ENCODE assay signal across 8 cellular contexts in the genomic region with DNA sequence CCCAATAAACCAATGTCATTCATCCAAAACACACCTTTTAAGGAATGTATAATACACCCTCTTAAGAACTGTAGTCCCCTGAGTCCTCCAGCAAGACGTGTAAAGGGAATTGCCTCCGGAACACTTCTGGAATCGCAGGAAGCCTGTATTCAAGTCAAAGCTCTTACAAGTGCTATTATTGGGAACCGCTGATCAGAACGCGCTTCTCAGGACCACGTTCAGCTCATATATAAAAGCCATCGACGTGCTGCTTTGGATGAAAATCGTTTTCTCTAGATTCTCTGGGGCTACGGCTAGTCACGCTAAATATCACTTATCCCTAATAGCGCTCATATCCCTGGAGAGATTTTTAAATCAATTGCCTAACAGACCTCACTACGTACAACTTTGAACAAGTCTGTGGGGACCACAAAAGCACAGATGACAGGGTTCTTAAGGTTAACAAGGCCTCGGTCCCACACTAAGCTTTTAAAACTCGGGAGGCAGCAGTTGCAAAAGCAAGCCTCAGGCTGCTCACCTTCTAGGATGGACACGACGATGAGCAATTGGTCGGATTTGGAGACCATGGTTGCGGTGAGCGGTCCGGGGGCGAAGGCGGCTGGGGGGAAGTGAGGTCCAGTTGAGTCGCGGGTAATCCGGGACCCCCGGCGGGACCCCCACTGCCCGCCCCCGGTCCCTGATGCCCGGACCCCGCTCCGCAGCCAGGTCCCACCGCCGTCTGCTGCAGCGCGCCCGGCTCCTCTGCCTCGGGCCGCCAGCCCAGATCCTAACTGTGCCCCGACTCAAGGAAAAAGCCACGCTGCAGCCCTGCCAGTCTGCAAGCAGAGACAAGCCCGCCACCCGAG. TPM values are rescaled to one million over a fixed set of nuclear protein-coding genes. Genes with fewer than 3 reads are reported as not detected.
DNase-seq lines count a peak whose midpoint lies in the region; ATAC-seq and TF ChIP-seq lines count a peak whose summit lies in the region.

No MANE protein-coding gene starts in this region.

- DNase-seq in NCI-H510A treated with DMSO at 0.1 percent for 48 hours (lab: John Stamatoyannopoulos, UW) (peak; percentile 51), NCI-H510A (lab: John Stamatoyannopoulos, UW) (no peak), WTC11 (ENCODE audit: low spot score) (no peak), foreskin keratinocyte (peak in 1 of 2 donors; percentile 47), posterior vena cava (ENCODE audit: low spot score) (no peak)

- H3K4me3 Mint-ChIP-seq in WTC11 = no peak overlapping the region

- peak overlapping the region; percentile 79 for H3K9ac ChIP-seq in HUES6 (ENCODE audit: low read length)

- TF ChIP-seq CTCF in WTC11 (IDR thresholded peaks at IDR 0.05) = no peak
- no peak for TF ChIP-seq CTCF in foreskin keratinocyte (conservative IDR thresholded peaks at IDR 0.05)
- no peak for TF ChIP-seq CTCF in neutrophil (IDR thresholded peaks at IDR 0.05)

- H3K4me1 ChIP-seq in HUES6 (ENCODE audit: control insufficient read depth, insufficient read depth, low read length) (peaks cover 10% of the 10 kb centered on the region), foreskin keratinocyte (peaks cover 5% of the 10 kb centered on the region), neutrophil (ENCODE audit: control insufficient read depth in 1 of 2, insufficient read depth in 1 of 2, low read depth in 1 of 2, low read length in 1 of 2) (peaks cover 42 to 47% of the 10 kb centered on the region in 2 experiments)

- no peak overlapping the region for H3K27ac Mint-ChIP-seq in WTC11

- H3K9me3 Mint-ChIP-seq in WTC11 = no peaks in the 10 kb centered on the region

- intact Hi-C loops in posterior vena cava (cut with DNase I) = no loop called here

- H3K36me3 ChIP-seq in HUES6 (ENCODE audit: control insufficient read depth, insufficient read depth, low read length) (peaks cover 6% of the 10 kb centered on the region), neutrophil (peaks cover 6% of the 10 kb centered on the region)

- POLR2A ChIA-PET in WTC11 (lab: Charles Lee) = interaction anchor here (0.5 to 1.6 kb wide), 14 partner anchors 8 to 387 kb away, joined by 3 to 12 read pairs (median 4); partner anchors contain the start of gene CSNK1G3

- ATAC-seq in GM21528 (IDR thresholded peaks at IDR 0.05; ENCODE audit: low FRiP score, unreplicated experiment) = peak; percentile 32
- ATAC-seq in WTC11 = peak; percentile 2
- ATAC-seq in foreskin keratinocyte = peak; percentile 15

- H3K27ac ChIP-seq in HUES6 (ENCODE audit: low read depth, low read length) (peak overlapping the region; percentile 36; the same call in 1 of the 2 replicates), foreskin keratinocyte (peak overlapping the region; percentile 29), neutrophil (peak overlapping the region; percentile 86)

- H3K27me3 Mint-ChIP-seq in WTC11 (ENCODE audit: low read depth) = no peaks in the 10 kb centered on the region

- H3K27me3 ChIP-seq in HUES6 (ENCODE audit: control insufficient read depth, insufficient read depth, low read length) = no peaks in the 10 kb centered on the region
- no peaks in the 10 kb centered on the region for H3K27me3 ChIP-seq in foreskin keratinocyte
- no peaks in the 10 kb centered on the region for H3K27me3 ChIP-seq in neutrophil

- H3K4me3 ChIP-seq in HUES6 (ENCODE audit: low read depth, low read length) (peak overlapping the region; percentile 83), neutrophil (ENCODE audit: low read depth in 1 of 2, low read length in 1 of 2) (peak overlapping the region; percentile 83 to 98)

- H3K9me3 ChIP-seq in HUES6 (ENCODE audit: control insufficient read depth, insufficient read depth, low read depth, low read length) = no peaks in the 10 kb centered on the region
- no peaks in the 10 kb centered on the region for H3K9me3 ChIP-seq in neutrophil

- H3K36me3 Mint-ChIP-seq in WTC11 = peaks cover 5% of the 10 kb centered on the region

- CTCF ChIA-PET in WTC11 (lab: Charles Lee) = interaction anchor here (0.6 to 2.6 kb wide), 29 partner anchors 8 to 906 kb away, joined by 3 to 28 read pairs (median 5); partner anchors contain the start of gene CSNK1G3

- H3K4me1 Mint-ChIP-seq in WTC11 = peaks cover 10% of the 10 kb centered on the region

TF ChIP-seq in WTC11, 78 proteins besides CTCF, POLR2A, EP300 and RAD21:
- peak; percentile 53; the same call in 1 of the 2 replicates for TF ChIP-seq FOXP1 (CRISPR knock-in tag; IDR thresholded peaks at IDR 0.05; ENCODE audit: borderline replicate concordance)
- TF ChIP-seq, protein P1, sequence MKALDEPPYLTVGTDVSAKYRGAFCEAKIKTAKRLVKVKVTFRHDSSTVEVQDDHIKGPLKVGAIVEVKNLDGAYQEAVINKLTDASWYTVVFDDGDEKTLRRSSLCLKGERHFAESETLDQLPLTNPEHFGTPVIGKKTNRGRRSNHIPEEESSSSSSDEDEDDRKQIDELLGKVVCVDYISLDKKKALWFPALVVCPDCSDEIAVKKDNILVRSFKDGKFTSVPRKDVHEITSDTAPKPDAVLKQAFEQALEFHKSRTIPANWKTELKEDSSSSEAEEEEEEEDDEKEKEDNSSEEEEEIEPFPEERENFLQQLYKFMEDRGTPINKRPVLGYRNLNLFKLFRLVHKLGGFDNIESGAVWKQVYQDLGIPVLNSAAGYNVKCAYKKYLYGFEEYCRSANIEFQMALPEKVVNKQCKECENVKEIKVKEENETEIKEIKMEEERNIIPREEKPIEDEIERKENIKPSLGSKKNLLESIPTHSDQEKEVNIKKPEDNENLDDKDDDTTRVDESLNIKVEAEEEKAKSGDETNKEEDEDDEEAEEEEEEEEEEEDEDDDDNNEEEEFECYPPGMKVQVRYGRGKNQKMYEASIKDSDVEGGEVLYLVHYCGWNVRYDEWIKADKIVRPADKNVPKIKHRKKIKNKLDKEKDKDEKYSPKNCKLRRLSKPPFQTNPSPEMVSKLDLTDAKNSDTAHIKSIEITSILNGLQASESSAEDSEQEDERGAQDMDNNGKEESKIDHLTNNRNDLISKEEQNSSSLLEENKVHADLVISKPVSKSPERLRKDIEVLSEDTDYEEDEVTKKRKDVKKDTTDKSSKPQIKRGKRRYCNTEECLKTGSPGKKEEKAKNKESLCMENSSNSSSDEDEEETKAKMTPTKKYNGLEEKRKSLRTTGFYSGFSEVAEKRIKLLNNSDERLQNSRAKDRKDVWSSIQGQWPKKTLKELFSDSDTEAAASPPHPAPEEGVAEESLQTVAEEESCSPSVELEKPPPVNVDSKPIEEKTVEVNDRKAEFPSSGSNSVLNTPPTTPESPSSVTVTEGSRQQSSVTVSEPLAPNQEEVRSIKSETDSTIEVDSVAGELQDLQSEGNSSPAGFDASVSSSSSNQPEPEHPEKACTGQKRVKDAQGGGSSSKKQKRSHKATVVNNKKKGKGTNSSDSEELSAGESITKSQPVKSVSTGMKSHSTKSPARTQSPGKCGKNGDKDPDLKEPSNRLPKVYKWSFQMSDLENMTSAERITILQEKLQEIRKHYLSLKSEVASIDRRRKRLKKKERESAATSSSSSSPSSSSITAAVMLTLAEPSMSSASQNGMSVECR (CRISPR knock-in tag; IDR thresholded peaks at IDR 0.05; ENCODE audit: borderline replicate concordance) = peak; percentile 51; the same call in 1 of the 2 replicates
- TF ChIP-seq ZNF671 (CRISPR knock-in tag; IDR thresholded peaks at IDR 0.05) = 0 out of 2 replicates have a peak, but pooled peaks have one; percentile 16
- TF ChIP-seq ETV6 (CRISPR knock-in tag; IDR thresholded peaks at IDR 0.05) = no peak
- 0 out of 2 replicates have a peak, but pooled peaks have one; percentile 35 for TF ChIP-seq RELA (CRISPR knock-in tag; IDR thresholded peaks at IDR 0.05; ENCODE audit: borderline replicate concordance)
- TF ChIP-seq KAT7 (CRISPR knock-in tag; IDR thresholded peaks at IDR 0.05; ENCODE audit: borderline replicate concordance) = 0 out of 2 replicates have a peak, but pooled peaks have one; percentile 31
- 0 out of 2 replicates have a peak, but pooled peaks have one; percentile 42 for TF ChIP-seq ESRRA (CRISPR knock-in tag; IDR thresholded peaks at IDR 0.05; ENCODE audit: borderline replicate concordance)
- no peak for TF ChIP-seq CREB1 (CRISPR knock-in tag; IDR thresholded peaks at IDR 0.05)

RNA-seq across cellular contexts. Expression of gene CEP120, which starts 0.5 kb away (rescaled TPM):
- total RNA-seq in WTC11 (2021) (15.2 to 19.9 TPM (median 15.9 TPM) in 3 replicates), foreskin keratinocyte (14.6 and 15.3 TPM in 2 replicates), posterior vena cava (10 to 100 TPM; 14.8 to 18.2 TPM)
- 2.6 and 3.0 TPM in 2 replicates for polyA plus RNA-seq in foreskin keratinocyte

Comparison
In these comparisons a context has a peak if more than half of its experiments do, and no peak if none do; other contexts are left out.
1. H3K27ac ChIP-seq: peak in every context shown above with its lines; median percentile 86 in neutrophil; 36 in HUES6; 29 in foreskin keratinocyte.